ENCODE assay signal across 9 cellular contexts in genomic region chr3:24683511-24684384, GRCh38.
DNase-seq lines count a peak whose midpoint lies in the region; ATAC-seq, FAIRE-seq and TF ChIP-seq lines count a peak whose summit lies in the region.
"Had no signal": no experiment of that assay in that cellular context is flagged by ENCODE, and none has a peak within 500 bp of the region (broad histone marks: within the 10 kb centered on the region; RNA-seq: fewer than 3 reads in every experiment).

No MANE protein-coding gene starts in this region.

- H3K27ac ChIP-seq in kidney (ENCODE audit: low read depth in 2 of 2, low read length in 2 of 2) (no peak overlapping the region), upper lobe of left lung (no peak overlapping the region)

- no peak overlapping the region for H3K4me3 Mint-ChIP-seq in activated CD4-positive, alpha-beta T cell treated with anti-CD3 and anti-CD28 coated beads, Interleukin-2, amount 10 ng/mL, durations not matched to agents 7 days and 5 days
- H3K4me3 Mint-ChIP-seq: activated B cell treated with CpG ODN at 0.5 μM for 24 hours had no signal

- no peaks in the 10 kb centered on the region for H3K9me3 Mint-ChIP-seq in activated CD4-positive, alpha-beta T cell treated with anti-CD3 and anti-CD28 coated beads, Interleukin-2, amount 10 ng/mL, durations not matched to agents 7 days and 5 days
- H3K9me3 Mint-ChIP-seq: activated B cell treated with CpG ODN at 0.5 μM for 24 hours had no signal

- H3K9ac ChIP-seq in adipocyte (ENCODE audit: low read length) (no peak overlapping the region), kidney (ENCODE audit: low read length in 2 of 2) (no peak overlapping the region)

- H3K27me3 Mint-ChIP-seq in activated CD4-positive, alpha-beta T cell treated with anti-CD3 and anti-CD28 coated beads, Interleukin-2, amount 10 ng/mL, durations not matched to agents 7 days and 5 days = peaks cover 40% of the 10 kb centered on the region
- H3K27me3 Mint-ChIP-seq: activated B cell treated with CpG ODN at 0.5 μM for 24 hours had no signal

- TF ChIP-seq POLR2A in upper lobe of left lung (IDR thresholded peaks at IDR 0.05) = no peak

- no peak overlapping the region for H3K27ac Mint-ChIP-seq in activated CD4-positive, alpha-beta T cell treated with anti-CD3 and anti-CD28 coated beads, Interleukin-2, amount 10 ng/mL, durations not matched to agents 7 days and 5 days
- H3K27ac Mint-ChIP-seq: activated B cell treated with CpG ODN at 0.5 μM for 24 hours had no signal

- TF ChIP-seq CTCF in kidney (IDR thresholded peaks at IDR 0.05; ENCODE audit: borderline replicate concordance, extremely low read depth, insufficient read depth) = peak; percentile 44
- peak; percentile 6 to 62 (median 36) for TF ChIP-seq CTCF in upper lobe of left lung (IDR thresholded peaks at IDR 0.05)

- H3K4me1 ChIP-seq in adipocyte (ENCODE audit: control insufficient read depth, insufficient read depth, low read length) (peaks cover 28% of the 10 kb centered on the region), kidney (ENCODE audit: control insufficient read depth in 1 of 2, insufficient read depth in 1 of 2, low read depth in 1 of 2, low read length in 2 of 2) (no peaks in the 10 kb centered on the region), upper lobe of left lung (peaks cover 0 to 5% (median 0%) of the 10 kb centered on the region in 4 donors)

- H3K36me3 Mint-ChIP-seq in activated CD4-positive, alpha-beta T cell treated with anti-CD3 and anti-CD28 coated beads, Interleukin-2, amount 10 ng/mL, durations not matched to agents 7 days and 5 days (ENCODE audit: low read depth) = no peaks in the 10 kb centered on the region

- peaks cover 11% of the 10 kb centered on the region for H3K4me1 Mint-ChIP-seq in activated CD4-positive, alpha-beta T cell treated with anti-CD3 and anti-CD28 coated beads, Interleukin-2, amount 10 ng/mL, durations not matched to agents 7 days and 5 days

- CTCF ChIA-PET in activated CD4-positive, alpha-beta T cell treated with anti-CD3 and anti-CD28 coated beads, Interleukin-2, amount 10 ng/mL, durations not matched to agents 7 days and 5 days (lab: Charles Lee) = interaction anchor here (0.6 kb wide), 1 partner anchor 673 kb away, joined by 5 read pairs; no protein-coding TSS in a partner anchor

- peak in 1 of 2 donors; percentile 45 for ATAC-seq in upper lobe of left lung (ENCODE audit: low FRiP score in 2 of 2)
- no peak for ATAC-seq in HG02973 (IDR thresholded peaks at IDR 0.05; ENCODE audit: unreplicated experiment)
- ATAC-seq in GM19452 (IDR thresholded peaks at IDR 0.05; ENCODE audit: unreplicated experiment) = no peak

- H3K36me3 ChIP-seq in adipocyte (ENCODE audit: control insufficient read depth, insufficient read depth, low read length, severe bottlenecking) = no peaks in the 10 kb centered on the region
- no peaks in the 10 kb centered on the region for H3K36me3 ChIP-seq in kidney (ENCODE audit: control insufficient read depth in 1 of 2, insufficient read depth in 2 of 2, low read length in 2 of 2)
- no peaks in the 10 kb centered on the region for H3K36me3 ChIP-seq in upper lobe of left lung

- no peaks in the 10 kb centered on the region for H3K9me3 ChIP-seq in adipocyte (ENCODE audit: control insufficient read depth, low read length)
- no peaks in the 10 kb centered on the region for H3K9me3 ChIP-seq in kidney (ENCODE audit: control insufficient read depth in 1 of 2, low read length in 2 of 2)
- H3K9me3 ChIP-seq in upper lobe of left lung = no peaks in the 10 kb centered on the region

- 39 to 41% methylated on average over 7 of the region's 7 CpGs for WGBS in upper lobe of left lung, 2 donors

- no peak overlapping the region for H3K4me3 ChIP-seq in adipocyte (ENCODE audit: low read length)
- H3K4me3 ChIP-seq in kidney (ENCODE audit: low read length in 2 of 2) = no peak overlapping the region
- no peak overlapping the region for H3K4me3 ChIP-seq in upper lobe of left lung

- FAIRE-seq in kidney (lab: Jason Lieb, UNC) = peak; percentile 74

- POLR2A ChIA-PET in activated CD4-positive, alpha-beta T cell treated with anti-CD3 and anti-CD28 coated beads, Interleukin-2, amount 10 ng/mL, durations not matched to agents 7 days and 5 days (lab: Charles Lee) = no interaction called here

- TF ChIP-seq EP300 in upper lobe of left lung (IDR thresholded peaks at IDR 0.05) = no peak

- H3K27me3 ChIP-seq in adipocyte (replicated peaks; ENCODE audit: control insufficient read depth, insufficient read depth, low read length) = no peaks in the 10 kb centered on the region
- no peaks in the 10 kb centered on the region for H3K27me3 ChIP-seq in upper lobe of left lung

- peak; percentile 55 for DNase-seq in EL
- DNase-seq in M059J (ENCODE audit: low read depth) = peak; percentile 51
- DNase-seq in adipocyte (ENCODE audit: low read depth) = peak; percentile 89
- DNase-seq in kidney = no peak
- no peak for DNase-seq in upper lobe of left lung
- no peak for DNase-seq in activated CD4-positive, alpha-beta T cell treated with anti-CD3 and anti-CD28 coated beads, Interleukin-2, amount 10 ng/mL, durations not matched to agents 7 days and 5 days
- DNase-seq: activated B cell treated with CpG ODN at 0.5 μM for 24 hours had no signal

- intact Hi-C loops in kidney (cut with DNase I) = loop anchor here (10.0 kb wide), 1 partner anchor 689 kb away; no protein-coding TSS in a partner anchor

Comparison
In these comparisons a context has a peak if more than half of its experiments do, and no peak if none do; other contexts are left out.
1. DNase-seq: peak in EL (single experiment), M059J (single experiment) and adipocyte (single experiment); none in kidney (single experiment), upper lobe of left lung (0 of 2) and activated CD4-positive, alpha-beta T cell treated with anti-CD3 and anti-CD28 coated beads, Interleukin-2, amount 10 ng/mL, durations not matched to agents 7 days and 5 days (single experiment).